ENCODE assay signal across 8 cellular contexts in genomic region chr14:105741707-105742530, GRCh38.
A peak's percentile ranks its signal among the peaks of the same experiment; 100 is the strongest.
DNase-seq lines count a peak whose midpoint lies in the region; ATAC-seq, FAIRE-seq and TF ChIP-seq lines count a peak whose summit lies in the region.
"Not testable (repeated sequence)": the region's sequence is repeated elsewhere in the genome, so short reads cannot be mapped to it uniquely, and the experiment has no call there.

No MANE protein-coding gene starts in this region.

- H3K4me1 ChIP-seq in OCI-LY1 (ENCODE audit: insufficient read depth, low read length, severe bottlenecking), result peaks cover 42% of the 10 kb centered on the region
- H3K4me1 ChIP-seq in kidney (ENCODE audit: control insufficient read depth in 1 of 2, insufficient read depth in 1 of 2, low read depth in 1 of 2, low read length in 2 of 2), result not testable (repeated sequence)

- peak overlapping the region; percentile 83 for H3K9ac ChIP-seq in OCI-LY1 (ENCODE audit: low read length)
- not testable (repeated sequence) for H3K9ac ChIP-seq in kidney (ENCODE audit: low read length in 2 of 2)

- H4K20me1 ChIP-seq in OCI-LY1 (ENCODE audit: insufficient read depth, low read length), result not testable (repeated sequence)

- peak overlapping the region; percentile 56 for H3K4me2 ChIP-seq in OCI-LY1 (ENCODE audit: low read length)

- intact Hi-C loops in kidney (cut with DNase I), result not testable (repeated sequence)

- H3K27me3 ChIP-seq in OCI-LY1 (ENCODE audit: insufficient read depth, low read length), result not testable (repeated sequence)

- H3K9me3 ChIP-seq in OCI-LY1 (ENCODE audit: low read length); kidney (ENCODE audit: control insufficient read depth in 1 of 2, low read length in 2 of 2): not testable (repeated sequence)

- in situ Hi-C loops in GM18951 (cut with MboI; ENCODE audit: low sequenced_read_pairs, unreplicated experiment), result not testable (repeated sequence)

- peak; percentile 31 for TF ChIP-seq POLR2A in GM18951 (IDR thresholded peaks at IDR 0.05; ENCODE audit: extremely low read depth, insufficient read depth, insufficient read length)

- H3K9me3 Mint-ChIP-seq in T-helper 2 cell treated with Interferon-gamma antibody and Interleukin-4, amounts not matched to agents 5 μg/mL and 100 μg/mL, for 36 hours; osteocyte (ENCODE audit: unreplicated experiment); stimulated activated naive B cell treated with anti-CD40 and anti-IgM and Interleukin-4, amounts not matched to agents 10 μg/mL and 1 μg/mL and 100 μg/mL, for 72 hours: not testable (repeated sequence)

- peak overlapping the region; percentile 98 for H3K27ac ChIP-seq in OCI-LY1 (ENCODE audit: low read depth, low read length, poor library complexity, severe bottlenecking)
- not testable (repeated sequence) for H3K27ac ChIP-seq in kidney (ENCODE audit: low read depth in 2 of 2, low read length in 2 of 2)

- not testable (repeated sequence) for H3K36me3 Mint-ChIP-seq in T-helper 2 cell treated with Interferon-gamma antibody and Interleukin-4, amounts not matched to agents 5 μg/mL and 100 μg/mL, for 36 hours (ENCODE audit: low read depth); osteocyte (ENCODE audit: unreplicated experiment)
- H3K36me3 Mint-ChIP-seq in stimulated activated naive B cell treated with anti-CD40 and anti-IgM and Interleukin-4, amounts not matched to agents 10 μg/mL and 1 μg/mL and 100 μg/mL, for 72 hours, result peaks cover 67 to 72% of the 10 kb centered on the region in 2 donors

- not testable (repeated sequence) for H3K9me2 ChIP-seq in OCI-LY1 (ENCODE audit: low read depth, low read length)

- not testable (repeated sequence) for H3K4me1 Mint-ChIP-seq in T-helper 2 cell treated with Interferon-gamma antibody and Interleukin-4, amounts not matched to agents 5 μg/mL and 100 μg/mL, for 36 hours (ENCODE audit: low read depth); osteocyte (ENCODE audit: unreplicated experiment)
- peaks cover 49 to 56% of the 10 kb centered on the region in 2 donors for H3K4me1 Mint-ChIP-seq in stimulated activated naive B cell treated with anti-CD40 and anti-IgM and Interleukin-4, amounts not matched to agents 10 μg/mL and 1 μg/mL and 100 μg/mL, for 72 hours

- H3K36me3 ChIP-seq in OCI-LY1 (ENCODE audit: insufficient read depth, low read length), result peaks cover 45% of the 10 kb centered on the region
- not testable (repeated sequence) for H3K36me3 ChIP-seq in kidney (ENCODE audit: control insufficient read depth in 1 of 2, insufficient read depth in 2 of 2, low read length in 2 of 2)

- H3K27ac Mint-ChIP-seq in T-helper 2 cell treated with Interferon-gamma antibody and Interleukin-4, amounts not matched to agents 5 μg/mL and 100 μg/mL, for 36 hours, result peak overlapping the region; percentile 32
- not testable (repeated sequence) for H3K27ac Mint-ChIP-seq in osteocyte (ENCODE audit: unreplicated experiment)
- peak overlapping the region; percentile 91 for H3K27ac Mint-ChIP-seq in stimulated activated naive B cell treated with anti-CD40 and anti-IgM and Interleukin-4, amounts not matched to agents 10 μg/mL and 1 μg/mL and 100 μg/mL, for 72 hours

- not testable (repeated sequence) for H3K27me3 Mint-ChIP-seq in T-helper 2 cell treated with Interferon-gamma antibody and Interleukin-4, amounts not matched to agents 5 μg/mL and 100 μg/mL, for 36 hours (ENCODE audit: low read depth); osteocyte (ENCODE audit: unreplicated experiment)
- peaks cover 0 to 20% of the 10 kb centered on the region in 2 donors for H3K27me3 Mint-ChIP-seq in stimulated activated naive B cell treated with anti-CD40 and anti-IgM and Interleukin-4, amounts not matched to agents 10 μg/mL and 1 μg/mL and 100 μg/mL, for 72 hours

- DNase-seq in GM12864 (ENCODE audit: low read depth); T-helper 2 cell treated with Interferon-gamma antibody and Interleukin-4, amounts not matched to agents 5 μg/mL and 100 μg/mL, for 36 hours (ENCODE audit: low spot score); stimulated activated naive B cell treated with anti-CD40 and anti-IgM and Interleukin-4, amounts not matched to agents 10 μg/mL and 1 μg/mL and 100 μg/mL, for 72 hours: not testable (repeated sequence)
- peak; percentile 2 for DNase-seq in central memory CD4-positive, alpha-beta T cell
- peak; percentile 48 for DNase-seq in kidney
- DNase-seq in osteocyte (ENCODE audit: extremely low spot score, unreplicated experiment), result peak; percentile 80

- not testable (repeated sequence) for H3K4me3 Mint-ChIP-seq in T-helper 2 cell treated with Interferon-gamma antibody and Interleukin-4, amounts not matched to agents 5 μg/mL and 100 μg/mL, for 36 hours; osteocyte (ENCODE audit: unreplicated experiment)
- peak overlapping the region; percentile 82 to 86 for H3K4me3 Mint-ChIP-seq in stimulated activated naive B cell treated with anti-CD40 and anti-IgM and Interleukin-4, amounts not matched to agents 10 μg/mL and 1 μg/mL and 100 μg/mL, for 72 hours

- H3K4me3 ChIP-seq in GM12864 (ENCODE audit: low read depth, low read length), result peak overlapping the region; percentile 42
- H3K4me3 ChIP-seq in OCI-LY1 (ENCODE audit: low read depth, low read length, poor library complexity, severe bottlenecking), result peak overlapping the region; percentile 39
- not testable (repeated sequence) for H3K4me3 ChIP-seq in kidney (ENCODE audit: low read length in 2 of 2)

- FAIRE-seq in kidney (lab: Jason Lieb, UNC), result not testable (repeated sequence)

- H2AFZ ChIP-seq in OCI-LY1 (ENCODE audit: low read length), result not testable (repeated sequence)

- TF ChIP-seq CTCF in GM12864 (IDR thresholded peaks at IDR 0.05; ENCODE audit: low read depth, low read length, missing control alignments); OCI-LY1 (IDR thresholded peaks at IDR 0.05; ENCODE audit: low read length); kidney (IDR thresholded peaks at IDR 0.05; ENCODE audit: borderline replicate concordance, extremely low read depth, insufficient read depth); osteocyte (IDR thresholded peaks at IDR 0.05): not testable (repeated sequence)

- H3K79me2 ChIP-seq in OCI-LY1 (ENCODE audit: insufficient read depth, low read length), result not testable (repeated sequence)

- not testable (repeated sequence) for H3F3A ChIP-seq in OCI-LY1 (ENCODE audit: insufficient read depth, low read length)

- not testable (repeated sequence) for ATAC-seq in stimulated activated naive B cell treated with anti-CD40 and anti-IgM and Interleukin-4, amounts not matched to agents 10 μg/mL and 1 μg/mL and 100 μg/mL, for 72 hours (replicated peaks)
